2 cellular contexts compared by ENCODE assay signal in the genomic region with DNA sequence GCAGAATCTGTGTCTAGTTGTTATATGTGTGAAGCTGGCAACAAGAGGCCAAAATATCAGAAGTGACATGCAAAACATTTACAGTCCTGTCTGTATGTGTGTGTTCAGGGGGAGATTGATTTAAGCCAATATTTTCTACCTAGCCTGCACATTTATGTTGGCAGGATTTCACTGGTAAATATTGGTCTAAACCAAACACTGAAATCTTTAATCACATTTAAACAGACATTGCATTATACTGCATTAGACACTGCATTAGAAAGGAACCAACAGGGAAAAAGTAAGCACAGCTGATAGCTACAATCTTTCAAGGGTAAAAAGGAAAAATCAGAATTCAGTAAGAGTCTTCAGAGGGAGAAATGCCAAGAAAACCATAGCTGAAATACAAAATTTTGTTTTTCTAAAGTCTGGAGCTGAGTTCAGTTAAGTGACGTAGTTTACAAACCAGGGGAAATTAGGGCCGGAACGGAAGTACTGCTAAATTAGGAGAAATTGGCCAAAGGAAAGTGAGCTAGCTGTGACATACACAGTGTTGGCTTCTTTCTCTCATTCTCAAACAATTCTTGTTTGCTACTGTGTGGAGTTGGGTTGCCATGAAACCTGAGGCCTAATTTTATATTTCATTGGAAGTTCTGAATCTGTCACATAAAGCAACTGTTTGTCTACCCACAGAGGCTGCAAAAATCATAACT.
A peak's percentile ranks its signal among the peaks of the same experiment; 100 is the strongest.
TF ChIP-seq lines count a peak whose summit lies in the region.

No MANE protein-coding gene starts in this region.

TF ChIP-seq in liver, 16 proteins besides CTCF, POLR2A, EP300 and RAD21 (continued from another document):
- TF ChIP-seq, protein P1, sequence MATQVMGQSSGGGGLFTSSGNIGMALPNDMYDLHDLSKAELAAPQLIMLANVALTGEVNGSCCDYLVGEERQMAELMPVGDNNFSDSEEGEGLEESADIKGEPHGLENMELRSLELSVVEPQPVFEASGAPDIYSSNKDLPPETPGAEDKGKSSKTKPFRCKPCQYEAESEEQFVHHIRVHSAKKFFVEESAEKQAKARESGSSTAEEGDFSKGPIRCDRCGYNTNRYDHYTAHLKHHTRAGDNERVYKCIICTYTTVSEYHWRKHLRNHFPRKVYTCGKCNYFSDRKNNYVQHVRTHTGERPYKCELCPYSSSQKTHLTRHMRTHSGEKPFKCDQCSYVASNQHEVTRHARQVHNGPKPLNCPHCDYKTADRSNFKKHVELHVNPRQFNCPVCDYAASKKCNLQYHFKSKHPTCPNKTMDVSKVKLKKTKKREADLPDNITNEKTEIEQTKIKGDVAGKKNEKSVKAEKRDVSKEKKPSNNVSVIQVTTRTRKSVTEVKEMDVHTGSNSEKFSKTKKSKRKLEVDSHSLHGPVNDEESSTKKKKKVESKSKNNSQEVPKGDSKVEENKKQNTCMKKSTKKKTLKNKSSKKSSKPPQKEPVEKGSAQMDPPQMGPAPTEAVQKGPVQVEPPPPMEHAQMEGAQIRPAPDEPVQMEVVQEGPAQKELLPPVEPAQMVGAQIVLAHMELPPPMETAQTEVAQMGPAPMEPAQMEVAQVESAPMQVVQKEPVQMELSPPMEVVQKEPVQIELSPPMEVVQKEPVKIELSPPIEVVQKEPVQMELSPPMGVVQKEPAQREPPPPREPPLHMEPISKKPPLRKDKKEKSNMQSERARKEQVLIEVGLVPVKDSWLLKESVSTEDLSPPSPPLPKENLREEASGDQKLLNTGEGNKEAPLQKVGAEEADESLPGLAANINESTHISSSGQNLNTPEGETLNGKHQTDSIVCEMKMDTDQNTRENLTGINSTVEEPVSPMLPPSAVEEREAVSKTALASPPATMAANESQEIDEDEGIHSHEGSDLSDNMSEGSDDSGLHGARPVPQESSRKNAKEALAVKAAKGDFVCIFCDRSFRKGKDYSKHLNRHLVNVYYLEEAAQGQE (IDR thresholded peaks at IDR 0.05), result peak; percentile 39
- TF ChIP-seq EGR1 (IDR thresholded peaks at IDR 0.05; ENCODE audit: low read depth in 2 of 2), result no peak
- TF ChIP-seq TAF1 (conservative IDR thresholded peaks at IDR 0.05), result no peak
- TF ChIP-seq, protein P2, sequence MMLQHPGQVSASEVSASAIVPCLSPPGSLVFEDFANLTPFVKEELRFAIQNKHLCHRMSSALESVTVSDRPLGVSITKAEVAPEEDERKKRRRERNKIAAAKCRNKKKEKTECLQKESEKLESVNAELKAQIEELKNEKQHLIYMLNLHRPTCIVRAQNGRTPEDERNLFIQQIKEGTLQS (IDR thresholded peaks at IDR 0.05), result peak; percentile 61
- TF ChIP-seq, protein P3, sequence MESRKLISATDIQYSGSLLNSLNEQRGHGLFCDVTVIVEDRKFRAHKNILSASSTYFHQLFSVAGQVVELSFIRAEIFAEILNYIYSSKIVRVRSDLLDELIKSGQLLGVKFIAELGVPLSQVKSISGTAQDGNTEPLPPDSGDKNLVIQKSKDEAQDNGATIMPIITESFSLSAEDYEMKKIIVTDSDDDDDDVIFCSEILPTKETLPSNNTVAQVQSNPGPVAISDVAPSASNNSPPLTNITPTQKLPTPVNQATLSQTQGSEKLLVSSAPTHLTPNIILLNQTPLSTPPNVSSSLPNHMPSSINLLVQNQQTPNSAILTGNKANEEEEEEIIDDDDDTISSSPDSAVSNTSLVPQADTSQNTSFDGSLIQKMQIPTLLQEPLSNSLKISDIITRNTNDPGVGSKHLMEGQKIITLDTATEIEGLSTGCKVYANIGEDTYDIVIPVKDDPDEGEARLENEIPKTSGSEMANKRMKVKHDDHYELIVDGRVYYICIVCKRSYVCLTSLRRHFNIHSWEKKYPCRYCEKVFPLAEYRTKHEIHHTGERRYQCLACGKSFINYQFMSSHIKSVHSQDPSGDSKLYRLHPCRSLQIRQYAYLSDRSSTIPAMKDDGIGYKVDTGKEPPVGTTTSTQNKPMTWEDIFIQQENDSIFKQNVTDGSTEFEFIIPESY (IDR thresholded peaks at IDR 0.05), result peak; percentile 32
- no peak for TF ChIP-seq YY1 (IDR thresholded peaks at IDR 0.05)
- TF ChIP-seq JUND (IDR thresholded peaks at IDR 0.05), result peak in 1 of 2 donors; percentile 11
- peak; percentile 23 to 29 for TF ChIP-seq RXRA (IDR thresholded peaks at IDR 0.05)
- TF ChIP-seq, protein P4, sequence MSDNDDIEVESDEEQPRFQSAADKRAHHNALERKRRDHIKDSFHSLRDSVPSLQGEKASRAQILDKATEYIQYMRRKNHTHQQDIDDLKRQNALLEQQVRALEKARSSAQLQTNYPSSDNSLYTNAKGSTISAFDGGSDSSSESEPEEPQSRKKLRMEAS (IDR thresholded peaks at IDR 0.05), result no peak
- peak; percentile 63 for TF ChIP-seq FOXA1 (IDR thresholded peaks at IDR 0.05)
- TF ChIP-seq NR2F2 (IDR thresholded peaks at IDR 0.05), result peak; percentile 37

TF ChIP-seq in HepG2, 621 proteins besides CTCF, POLR2A, EP300 and RAD21 (continued from another document):
- TF ChIP-seq, protein P5, sequence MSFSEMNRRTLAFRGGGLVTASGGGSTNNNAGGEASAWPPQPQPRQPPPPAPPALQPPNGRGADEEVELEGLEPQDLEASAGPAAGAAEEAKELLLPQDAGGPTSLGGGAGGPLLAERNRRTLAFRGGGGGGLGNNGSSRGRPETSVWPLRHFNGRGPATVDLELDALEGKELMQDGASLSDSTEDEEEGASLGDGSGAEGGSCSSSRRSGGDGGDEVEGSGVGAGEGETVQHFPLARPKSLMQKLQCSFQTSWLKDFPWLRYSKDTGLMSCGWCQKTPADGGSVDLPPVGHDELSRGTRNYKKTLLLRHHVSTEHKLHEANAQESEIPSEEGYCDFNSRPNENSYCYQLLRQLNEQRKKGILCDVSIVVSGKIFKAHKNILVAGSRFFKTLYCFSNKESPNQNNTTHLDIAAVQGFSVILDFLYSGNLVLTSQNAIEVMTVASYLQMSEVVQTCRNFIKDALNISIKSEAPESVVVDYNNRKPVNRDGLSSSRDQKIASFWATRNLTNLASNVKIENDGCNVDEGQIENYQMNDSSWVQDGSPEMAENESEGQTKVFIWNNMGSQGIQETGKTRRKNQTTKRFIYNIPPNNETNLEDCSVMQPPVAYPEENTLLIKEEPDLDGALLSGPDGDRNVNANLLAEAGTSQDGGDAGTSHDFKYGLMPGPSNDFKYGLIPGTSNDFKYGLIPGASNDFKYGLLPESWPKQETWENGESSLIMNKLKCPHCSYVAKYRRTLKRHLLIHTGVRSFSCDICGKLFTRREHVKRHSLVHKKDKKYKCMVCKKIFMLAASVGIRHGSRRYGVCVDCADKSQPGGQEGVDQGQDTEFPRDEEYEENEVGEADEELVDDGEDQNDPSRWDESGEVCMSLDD (CRISPR knock-in tag; IDR thresholded peaks at IDR 0.05; ENCODE audit: borderline replicate concordance), result no peak
- TF ChIP-seq ZNF607 (CRISPR knock-in tag; IDR thresholded peaks at IDR 0.05; ENCODE audit: borderline replicate concordance) (no peak), TEAD3 (CRISPR knock-in tag; optimal IDR thresholded peaks at IDR 0.05; ENCODE audit: borderline replicate concordance) (no peak), TAF15 (IDR thresholded peaks at IDR 0.05; ENCODE audit: low read depth, low read length, poor library complexity, severe bottlenecking) (no peak), TCF7L2 (IDR thresholded peaks at IDR 0.05; ENCODE audit: low read depth, low read length) (no peak)
